18 cellular contexts compared by ENCODE assay signal in the genomic region with DNA sequence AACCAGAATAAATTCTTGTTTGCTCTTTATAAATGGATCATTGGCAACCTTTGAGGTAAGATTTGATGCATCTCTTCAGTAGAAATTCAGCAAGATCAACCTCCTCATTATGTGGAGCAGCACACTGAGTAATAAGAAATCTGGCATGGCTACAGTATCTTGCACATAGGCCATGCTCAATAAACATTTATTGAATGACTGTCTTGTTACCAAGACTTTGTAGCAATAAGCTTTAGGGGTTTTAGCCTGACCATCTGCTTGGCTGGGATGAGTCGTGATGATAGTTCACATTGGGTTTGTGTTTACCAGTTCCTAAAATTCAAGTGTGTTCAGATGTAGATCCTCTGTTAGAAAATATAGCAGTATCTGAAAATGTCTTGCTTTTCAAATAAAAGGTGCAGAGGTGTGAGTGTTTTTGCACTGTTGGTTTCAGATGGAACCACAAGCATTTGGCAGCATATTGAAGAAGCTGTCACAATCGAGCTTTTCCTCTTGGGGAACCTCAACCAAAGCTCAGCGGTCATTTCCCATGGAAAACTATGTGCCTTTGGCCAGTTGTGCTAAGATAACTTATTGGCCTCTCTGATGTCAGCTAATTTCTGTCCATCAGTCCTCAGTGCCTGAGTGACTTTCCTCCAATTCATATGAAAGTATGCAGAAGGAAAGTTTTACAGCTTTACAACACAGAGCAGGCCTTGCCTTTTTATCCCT.
A peak's percentile ranks its signal among the peaks of the same experiment; 100 is the strongest.
DNase-seq lines count a peak whose midpoint lies in the region; ATAC-seq and TF ChIP-seq lines count a peak whose summit lies in the region.
"Had no signal": no experiment of that assay in that cellular context is flagged by ENCODE, and none has a peak within 500 bp of the region (broad histone marks: within the 10 kb centered on the region; RNA-seq: fewer than 3 reads in every experiment).

No MANE protein-coding gene starts in this region.

- no peak for TF ChIP-seq POLR2A in stomach (IDR thresholded peaks at IDR 0.05)

- WGBS in stomach, 5 donors = 61 to 82% (median 70%) methylated on average over 3 of the region's 3 CpGs

- DNase-seq in Right ventricle myocardium superior = no peak
- no peak for DNase-seq in cardiac septum (ENCODE audit: low spot score)
- peak; percentile 16 for DNase-seq in T1000 (lab: John Stamatoyannopoulos, UW)
- peak; percentile 36 for DNase-seq in fibroblast of villous mesenchyme (ENCODE audit: low read depth)
- no peak for DNase-seq in NK-92 treated with Interleukin-12 subunit alpha and Interleukin-12 subunit beta, amount 100 ng/mL, for 24 hours (lab: John Stamatoyannopoulos, UW)
- no peak for DNase-seq in dedifferentiated amniotic fluid mesenchymal stem cell (ENCODE audit: extremely low spot score)
- DNase-seq in activated naive CD4-positive, alpha-beta T cell (lab: John Stamatoyannopoulos, UW) = no peak
- DNase-seq in stomach = no peak
- DNase-seq: CD8-positive, alpha-beta T cell; DND-41; left lung; NCI-H1417; NCI-H2171; T-helper 2 cell had no signal

- no peaks in the 10 kb centered on the region for H3K4me1 ChIP-seq in stomach
- H3K4me1 ChIP-seq: left lung had no signal

- H3K9me3 ChIP-seq in stomach = no peaks in the 10 kb centered on the region
- H3K9me3 ChIP-seq: left lung had no signal

- no peaks in the 10 kb centered on the region for H3K27me3 ChIP-seq in stomach
- H3K27me3 ChIP-seq: left lung had no signal

- TF ChIP-seq CTCF in fibroblast of villous mesenchyme (IDR thresholded peaks at IDR 0.05; ENCODE audit: insufficient read depth, low read depth, low read length) (no peak), stomach (IDR thresholded peaks at IDR 0.05) (no peak)

- ATAC-seq in Right ventricle myocardium superior (ENCODE audit: poor library complexity) = peak; percentile 5
- ATAC-seq: activated CD4-positive, CD25-positive, alpha-beta regulatory T cell treated with anti-CD3 and anti-CD28 coated beads, Interleukin-2, amount 50 U/mL, for 24 hours; CD8-positive, alpha-beta T cell; esophagus mucosa; K562; stimulated activated memory B cell treated with anti-CD40 and anti-IgM and Interleukin-4, amounts not matched to agents 10 μg/mL and 1 μg/mL and 100 μg/mL, for 72 hours had no signal

- H3K36me3 ChIP-seq in stomach = no peaks in the 10 kb centered on the region
- H3K36me3 ChIP-seq: left lung had no signal

- H3K27ac ChIP-seq in stomach = no peak overlapping the region
- H3K27ac ChIP-seq: left lung had no signal

- H3K4me3 ChIP-seq in fibroblast of villous mesenchyme (ENCODE audit: low read depth, low read length) = no peak overlapping the region
- H3K4me3 ChIP-seq in stomach = no peak overlapping the region
- H3K4me3 ChIP-seq: K562, left lung had no signal

- intact Hi-C loops in Right ventricle myocardium superior (cut with DNase I) = no loop called here
- intact Hi-C loops in cardiac septum (cut with DNase I) = no loop called here
- intact Hi-C loops in stomach (cut with DNase I; ENCODE audit: low total_unique reads) = no loop called here

- no peak for TF ChIP-seq EP300 in stomach (IDR thresholded peaks at IDR 0.05)

Comparison
In these comparisons a context has a peak if more than half of its experiments do, and no peak if none do; other contexts are left out.
1. DNase-seq: peak in T1000 (single experiment) and fibroblast of villous mesenchyme (single experiment); none in Right ventricle myocardium superior (single experiment), cardiac septum (single experiment), NK-92 treated with Interleukin-12 subunit alpha and Interleukin-12 subunit beta, amount 100 ng/mL, for 24 hours (single experiment), dedifferentiated amniotic fluid mesenchymal stem cell (single experiment), activated naive CD4-positive, alpha-beta T cell (0 of 4) and stomach (single experiment).